ENCODE assay signal across 24 cellular contexts in the genomic region with DNA sequence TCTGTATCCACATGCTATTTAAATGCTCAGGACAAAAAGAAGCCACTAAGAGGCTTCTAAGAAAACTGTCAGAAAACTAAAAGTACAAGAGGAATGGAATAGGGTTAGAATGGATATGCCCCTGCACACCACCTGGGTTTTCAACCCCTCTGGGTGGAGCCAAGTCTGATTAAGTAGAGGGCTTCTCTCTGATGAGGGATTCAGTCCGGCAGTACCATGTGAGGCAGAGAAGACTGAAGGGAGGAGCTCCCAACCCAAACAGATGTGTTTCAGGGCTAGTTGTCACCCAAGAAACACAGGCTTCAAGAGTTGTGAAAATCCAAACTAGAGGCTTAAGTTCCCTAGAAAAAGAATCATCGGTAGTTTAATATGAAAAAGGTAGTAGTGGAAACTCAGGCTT. TPM values are rescaled to one million over a fixed set of nuclear protein-coding genes. Genes with fewer than 3 reads are reported as not detected.
A peak's percentile ranks its signal among the peaks of the same experiment; 100 is the strongest.
DNase-seq lines count a peak whose midpoint lies in the region; ATAC-seq and TF ChIP-seq lines count a peak whose summit lies in the region.
"Had no signal": no experiment of that assay in that cellular context is flagged by ENCODE, and none has a peak within 500 bp of the region (broad histone marks: within the 10 kb centered on the region; RNA-seq: fewer than 3 reads in every experiment).

No MANE protein-coding gene starts in this region.

- DNase-seq in DND-41 (peak; percentile 70), esophagus muscularis mucosa (ENCODE audit: extremely low spot score) (no peak), osteocyte (ENCODE audit: extremely low spot score, unreplicated experiment) (no peak), hepatic stellate cell (ENCODE audit: low spot score) (no peak), omental fat pad (ENCODE audit: low spot score) (no peak)
- no peak for DNase-seq in stimulated activated naive B cell treated with anti-CD40 and anti-IgM and Interleukin-4, amounts not matched to agents 10 μg/mL and 1 μg/mL and 100 μg/mL, for 72 hours
- DNase-seq: activated CD4-positive, alpha-beta T cell treated with anti-CD3 and anti-CD28 coated beads, Interleukin-2, amount 50 U/mL, for 48 hours; activated effector memory CD4-positive, alpha-beta T cell treated with Interleukin-2 at 50 U/mL for 16 hours; activated naive CD8-positive, alpha-beta T cell treated with anti-CD3 and anti-CD28 coated beads, Interleukin-2, amount 10 ng/mL, durations not matched to agents 7 days and 5 days; CD4-positive, alpha-beta memory T cell; left cardiac atrium; midbrain; natural killer cell; NCI-H1092 treated with DMSO at 0.1 percent for 48 hours; NCI-H2029; Peyer's patch; small intestine; stimulated activated naive CD4-positive, alpha-beta T cell; testis had no signal

- H2AFZ ChIP-seq in DND-41 (ENCODE audit: low read depth, low read length): no peak overlapping the region

- TF ChIP-seq CTCF in DND-41 (IDR thresholded peaks at IDR 0.05; ENCODE audit: borderline replicate concordance, extremely low read depth, low read length, poor library complexity, severe bottlenecking) (no peak), esophagus muscularis mucosa (IDR thresholded peaks at IDR 0.05) (no peak), osteocyte (IDR thresholded peaks at IDR 0.05) (no peak), omental fat pad (IDR thresholded peaks at IDR 0.05) (no peak)

- peaks cover 25% of the 10 kb centered on the region for H3K36me3 Mint-ChIP-seq in osteocyte (ENCODE audit: unreplicated experiment)
- H3K36me3 Mint-ChIP-seq in stimulated activated naive B cell treated with anti-CD40 and anti-IgM and Interleukin-4, amounts not matched to agents 10 μg/mL and 1 μg/mL and 100 μg/mL, for 72 hours: no peaks in the 10 kb centered on the region
- H3K36me3 Mint-ChIP-seq: CD4-positive, alpha-beta memory T cell; natural killer cell had no signal

- WGBS in esophagus muscularis mucosa: 69% methylated on average over 2 of the region's 2 CpGs

- peaks cover 95% of the 10 kb centered on the region for H3K4me1 ChIP-seq in DND-41 (ENCODE audit: insufficient read depth, low read length)
- H3K4me1 ChIP-seq in esophagus muscularis mucosa: peaks cover 65 to 91% (median 78%) of the 10 kb centered on the region in 4 donors
- H3K4me1 ChIP-seq: testis had no signal

- ATAC-seq in DND-41 (ENCODE audit: insufficient read depth, low read depth): peak; percentile 55
- ATAC-seq in omental fat pad (ENCODE audit: low FRiP score): no peak
- no peak for ATAC-seq in stimulated activated naive B cell treated with anti-CD40 and anti-IgM and Interleukin-4, amounts not matched to agents 10 μg/mL and 1 μg/mL and 100 μg/mL, for 72 hours (replicated peaks)
- no peak for ATAC-seq in GM18907 (IDR thresholded peaks at IDR 0.05; ENCODE audit: unreplicated experiment)
- ATAC-seq: GM12878, left cardiac atrium, natural killer cell had no signal

- H3K9me3 Mint-ChIP-seq in osteocyte (ENCODE audit: unreplicated experiment): no peaks in the 10 kb centered on the region
- H3K9me3 Mint-ChIP-seq in stimulated activated naive B cell treated with anti-CD40 and anti-IgM and Interleukin-4, amounts not matched to agents 10 μg/mL and 1 μg/mL and 100 μg/mL, for 72 hours: peaks cover 0 to 1% of the 10 kb centered on the region in 2 donors
- H3K9me3 Mint-ChIP-seq: activated naive CD8-positive, alpha-beta T cell treated with anti-CD3 and anti-CD28 coated beads, Interleukin-2, amount 10 ng/mL, durations not matched to agents 7 days and 5 days; CD4-positive, alpha-beta memory T cell; natural killer cell; T-helper 2 cell treated with Interferon-gamma antibody and Interleukin-4, amounts not matched to agents 5 μg/mL and 100 μg/mL, for 36 hours had no signal

- H3K36me3 ChIP-seq in DND-41 (ENCODE audit: insufficient read depth, low read length) (peaks cover 31% of the 10 kb centered on the region), KOPT-K1 (ENCODE audit: insufficient read depth, low read length) (peaks cover 22% of the 10 kb centered on the region), esophagus muscularis mucosa (no peaks in the 10 kb centered on the region)
- H3K36me3 ChIP-seq: Peyer's patch, prostate gland had no signal

- H3K9me3 ChIP-seq in DND-41 (ENCODE audit: insufficient read depth, low read length, severe bottlenecking): no peaks in the 10 kb centered on the region
- no peaks in the 10 kb centered on the region for H3K9me3 ChIP-seq in KOPT-K1 (ENCODE audit: insufficient read depth, low read length, poor library complexity, severe bottlenecking)
- H3K9me3 ChIP-seq in esophagus muscularis mucosa: no peaks in the 10 kb centered on the region
- H3K9me3 ChIP-seq: Peyer's patch, prostate gland, testis had no signal

- H3K27me3 Mint-ChIP-seq in osteocyte (ENCODE audit: unreplicated experiment): no peaks in the 10 kb centered on the region
- no peaks in the 10 kb centered on the region for H3K27me3 Mint-ChIP-seq in stimulated activated naive B cell treated with anti-CD40 and anti-IgM and Interleukin-4, amounts not matched to agents 10 μg/mL and 1 μg/mL and 100 μg/mL, for 72 hours
- H3K27me3 Mint-ChIP-seq: activated naive CD8-positive, alpha-beta T cell treated with anti-CD3 and anti-CD28 coated beads, Interleukin-2, amount 10 ng/mL, durations not matched to agents 7 days and 5 days had no signal

- peak overlapping the region; percentile 92 for H3K27ac Mint-ChIP-seq in osteocyte (ENCODE audit: unreplicated experiment)
- H3K27ac Mint-ChIP-seq in stimulated activated naive B cell treated with anti-CD40 and anti-IgM and Interleukin-4, amounts not matched to agents 10 μg/mL and 1 μg/mL and 100 μg/mL, for 72 hours: no peak overlapping the region
- H3K27ac Mint-ChIP-seq: activated naive CD8-positive, alpha-beta T cell treated with anti-CD3 and anti-CD28 coated beads, Interleukin-2, amount 10 ng/mL, durations not matched to agents 7 days and 5 days; CD4-positive, alpha-beta memory T cell; natural killer cell; T-helper 2 cell treated with Interferon-gamma antibody and Interleukin-4, amounts not matched to agents 5 μg/mL and 100 μg/mL, for 36 hours had no signal

- TF ChIP-seq POLR2A in esophagus muscularis mucosa (IDR thresholded peaks at IDR 0.05; ENCODE audit: low read depth): no peak

- peak overlapping the region; percentile 74 for H3K4me2 ChIP-seq in DND-41 (ENCODE audit: insufficient read depth, low read length)

- H3K27me3 ChIP-seq in DND-41 (ENCODE audit: insufficient read depth, low read length, poor library complexity) (no peaks in the 10 kb centered on the region), esophagus muscularis mucosa (no peaks in the 10 kb centered on the region)
- H3K27me3 ChIP-seq: Peyer's patch, testis had no signal

- H3K4me3 ChIP-seq in DND-41 (ENCODE audit: low read depth in 1 of 2, low read length in 2 of 2): peak overlapping the region in 1 of 2 experiments; percentile 53; a peak in 1 of 4 replicates
- H3K4me3 ChIP-seq in esophagus muscularis mucosa: no peak overlapping the region
- H3K4me3 ChIP-seq: GM12878, Peyer's patch, prostate gland, testis had no signal

- H3K4me3 Mint-ChIP-seq in osteocyte (ENCODE audit: unreplicated experiment): peak overlapping the region; percentile 39
- no peak overlapping the region for H3K4me3 Mint-ChIP-seq in stimulated activated naive B cell treated with anti-CD40 and anti-IgM and Interleukin-4, amounts not matched to agents 10 μg/mL and 1 μg/mL and 100 μg/mL, for 72 hours
- H3K4me3 Mint-ChIP-seq: activated naive CD8-positive, alpha-beta T cell treated with anti-CD3 and anti-CD28 coated beads, Interleukin-2, amount 10 ng/mL, durations not matched to agents 7 days and 5 days; CD4-positive, alpha-beta memory T cell; natural killer cell; T-helper 2 cell treated with Interferon-gamma antibody and Interleukin-4, amounts not matched to agents 5 μg/mL and 100 μg/mL, for 36 hours had no signal

- H3K27ac ChIP-seq in DND-41 (ENCODE audit: low read length) (peak overlapping the region; percentile 96), KOPT-K1 (ENCODE audit: low read depth, low read length, poor library complexity, severe bottlenecking) (peak overlapping the region; percentile 96), esophagus muscularis mucosa (replicated peaks in 1 of 4) (peak overlapping the region; percentile 11 to 77 (median 48))
- H3K27ac ChIP-seq: Peyer's patch, prostate gland, testis had no signal

- intact Hi-C loops in esophagus muscularis mucosa (cut with DNase I): no loop called here

- TF ChIP-seq EP300 in esophagus muscularis mucosa (IDR thresholded peaks at IDR 0.05): no peak

- H4K20me1 ChIP-seq in DND-41 (ENCODE audit: insufficient read depth, low read length): peaks cover 6% of the 10 kb centered on the region; the same call in 1 of the 2 replicates

- peak overlapping the region; percentile 65 for H3K9ac ChIP-seq in DND-41 (ENCODE audit: low read depth, low read length)

- peaks cover 95% of the 10 kb centered on the region for H3K4me1 Mint-ChIP-seq in osteocyte (ENCODE audit: unreplicated experiment)
- H3K4me1 Mint-ChIP-seq in stimulated activated naive B cell treated with anti-CD40 and anti-IgM and Interleukin-4, amounts not matched to agents 10 μg/mL and 1 μg/mL and 100 μg/mL, for 72 hours: peaks cover 11 to 29% of the 10 kb centered on the region in 2 donors
- H3K4me1 Mint-ChIP-seq: CD4-positive, alpha-beta memory T cell had no signal

- peaks cover 100% of the 10 kb centered on the region for H3K79me2 ChIP-seq in DND-41 (ENCODE audit: insufficient read depth, low read length)

RNA-seq across cellular contexts. Expression of a gene that starts 12.5 kb away (rescaled TPM):
- total RNA-seq in esophagus muscularis mucosa: 10 to 100 TPM in 2 of 4 donors, 1 to 10 TPM in 2; 6.0 to 19.8 (median 10.5) TPM
- 874 and 888 TPM in 2 replicates for total RNA-seq in osteocyte
- total RNA-seq in omental fat pad: 10 to 100 TPM in 1 of 4 donors, 1 to 10 TPM in 3; 4.4 to 17.2 (median 6.8) TPM

Comparison
In these comparisons a context has a peak if more than half of its experiments do, and no peak if none do; other contexts are left out.
1. RNA of a gene that starts 12.5 kb away (total RNA-seq): 874 to 888 TPM in osteocyte; 6.0 to 19.8 TPM in esophagus muscularis mucosa and 4.4 to 17.2 TPM in omental fat pad; every median in the first group is over 10 times any median in the second.
2. Peak in every context shown above with its lines, with median percentiles within 50 percentile points of each other: H3K27ac ChIP-seq.